In the genomic region with DNA sequence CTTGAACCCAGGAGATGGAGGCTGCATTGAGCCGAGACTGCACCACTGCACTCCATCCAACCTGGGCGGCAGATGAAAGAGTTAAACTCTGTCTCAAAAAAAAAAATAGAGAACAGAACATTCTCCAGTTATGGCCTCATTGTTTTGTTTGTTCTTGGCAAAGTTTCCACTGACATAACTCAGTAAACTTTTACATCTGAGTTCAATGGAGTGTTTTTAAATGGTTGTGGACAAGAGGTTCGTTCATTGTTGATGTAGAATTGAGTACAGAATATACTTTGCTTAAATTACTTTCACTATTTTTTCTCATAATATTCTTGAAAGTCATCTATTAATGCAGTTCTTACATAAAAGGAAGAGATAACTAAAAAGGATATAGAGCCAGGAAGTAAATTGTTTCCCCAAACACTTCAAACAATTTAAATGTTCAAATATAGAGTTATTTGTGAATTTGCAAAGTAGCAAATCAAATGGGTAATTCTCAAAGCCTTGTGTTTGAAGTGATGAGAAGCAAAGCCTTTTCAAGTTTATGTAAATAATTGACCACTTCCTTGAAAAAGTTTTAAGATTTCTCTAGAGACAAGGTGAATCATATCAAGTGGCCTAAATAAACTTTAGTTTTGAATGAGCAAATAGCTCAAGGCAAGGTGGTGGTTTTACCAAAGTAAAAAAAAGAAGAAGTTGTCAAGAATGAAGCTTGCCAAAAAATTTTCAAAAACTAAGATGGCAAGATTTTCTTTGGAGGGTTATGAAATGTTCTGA, we compare ENCODE assay signal across 9 cellular contexts. TPM values are rescaled to one million over a fixed set of nuclear protein-coding genes. Genes with fewer than 3 reads are reported as not detected.
DNase-seq lines count a peak whose midpoint lies in the region; ATAC-seq and TF ChIP-seq lines count a peak whose summit lies in the region.
"Had no signal": no experiment of that assay in that cellular context is flagged by ENCODE, and none has a peak within 500 bp of the region (broad histone marks: within the 10 kb centered on the region; RNA-seq: fewer than 3 reads in every experiment).

No MANE protein-coding gene starts in this region.

- H3K4me1 ChIP-seq in PC-3 (ENCODE audit: insufficient read depth, low read length): peaks cover 20% of the 10 kb centered on the region
- H3K4me1 ChIP-seq in heart right ventricle: peaks cover 0 to 44% (median 18%) of the 10 kb centered on the region in 9 donors

- H3K4me2 ChIP-seq in PC-3 (ENCODE audit: low read length): peak overlapping the region; percentile 68

- H3K27ac ChIP-seq in 22Rv1: peak overlapping the region; percentile 59
- H3K27ac ChIP-seq in PC-3 (ENCODE audit: low read length): peak overlapping the region; percentile 88
- H3K27ac ChIP-seq in heart right ventricle: peak overlapping the region; percentile 0 to 71 (median 49)

- H3K27me3 ChIP-seq in PC-3 (ENCODE audit: low read length) (no peaks in the 10 kb centered on the region), heart right ventricle (no peaks in the 10 kb centered on the region)

- POLR2A ChIA-PET in PC-3 (lab: Charles Lee; ENCODE audit: unreplicated experiment): interaction anchor here (0.7 kb wide), 2 partner anchors 8 to 470 kb away, joined by 4 to 5 read pairs; no protein-coding TSS in a partner anchor

- no peak overlapping the region for H2AFZ ChIP-seq in PC-3 (ENCODE audit: low read length)

- TF ChIP-seq CTCF in 22Rv1 (IDR thresholded peaks at IDR 0.05): no peak
- no peak for TF ChIP-seq CTCF in GM20000 (IDR thresholded peaks at IDR 0.05; ENCODE audit: extremely low read depth, missing control alignments)
- TF ChIP-seq CTCF in PC-3 (conservative IDR thresholded peaks at IDR 0.05; ENCODE audit: low read depth, low read length): no peak
- no peak for TF ChIP-seq CTCF in heart right ventricle (IDR thresholded peaks at IDR 0.05)

- DNase-seq in GM20000 (ENCODE audit: low spot score) (peak; percentile 32), PC-3 (peak; percentile 87), heart right ventricle (no peak), islet precursor cell (no peak), GM03348 (ENCODE audit: low spot score) (no peak), superior temporal gyrus (ENCODE audit: extremely low spot score) (no peak)
- DNase-seq: CD4-positive, CD25-positive, alpha-beta regulatory T cell had no signal

- no peaks in the 10 kb centered on the region for H3K36me3 ChIP-seq in PC-3 (ENCODE audit: low read depth, low read length)
- H3K36me3 ChIP-seq in heart right ventricle: no peaks in the 10 kb centered on the region

- H3K4me3 ChIP-seq in PC-3 (ENCODE audit: low read length): peak overlapping the region; percentile 37; the same call in 1 of the 2 replicates
- no peak overlapping the region for H3K4me3 ChIP-seq in heart right ventricle

- no peaks in the 10 kb centered on the region for H3K79me2 ChIP-seq in PC-3 (ENCODE audit: low read length)

- H3K9ac ChIP-seq in PC-3 (ENCODE audit: low read length): peak overlapping the region; percentile 32

- WGBS in heart right ventricle, 2 donors: 48 to 54% methylated on average over 3 of the region's 3 CpGs

- intact Hi-C loops in PC-3 (cut with micrococcal nuclease): loop anchor here (5.0 kb wide), 1 partner anchor 44 kb away; a partner anchor contains a TSS
- intact Hi-C loops in heart right ventricle (cut with DNase I): loop anchor here in 4 of 10 donors (5.0 to 10.0 kb wide), 2 partner anchors 44 to 153 kb away; a partner anchor contains a TSS

- no peaks in the 10 kb centered on the region for H3K9me3 ChIP-seq in PC-3 (ENCODE audit: low read length)
- H3K9me3 ChIP-seq in heart right ventricle: peaks cover 0 to 17% (median 0%) of the 10 kb centered on the region in 11 donors

- CTCF ChIA-PET in PC-3 (lab: Charles Lee): interaction anchor here (1.0 kb wide), 1 partner anchor 167 kb away, joined by 5 read pairs; no protein-coding TSS in a partner anchor

- no peaks in the 10 kb centered on the region for H4K20me1 ChIP-seq in PC-3 (ENCODE audit: low read length)

- ATAC-seq in PC-3 (peak; percentile 83), heart right ventricle (peak in 6 of 8 donors; percentile 39 to 85 (median 62)), HG03196 (IDR thresholded peaks at IDR 0.05; ENCODE audit: unreplicated experiment) (no peak)

- no peaks in the 10 kb centered on the region for H3F3A ChIP-seq in PC-3 (ENCODE audit: low read length, unreplicated experiment)

- no TSS peak for BruUV-seq in PC-3 (replicated peaks; lab: Mats Ljungman, UMichigan)

- H3K9me2 ChIP-seq in PC-3 (replicated peaks; ENCODE audit: low read length): no peaks in the 10 kb centered on the region

RNA-seq across cellular contexts. Expression of a gene that starts 42.4 kb away (rescaled TPM):
- total RNA-seq in PC-3 (2014; rRNA removed): 15.8 and 24.6 TPM in 2 replicates
- total RNA-seq in heart right ventricle: 100 to 1,000 TPM in 3 of 10 donors, 10 to 100 TPM in 7; 55.8 to 132 (median 78.7) TPM
- polyA plus RNA-seq in heart right ventricle: 100 to 1,000 TPM in 1 of 2 donors, 10 to 100 TPM in 1; 66.1 to 121 TPM

Comparison
In these comparisons a context has a peak if more than half of its experiments do, and no peak if none do; other contexts are left out.
1. DNase-seq: peak in GM20000 (single experiment) and PC-3 (single experiment); none in heart right ventricle (0 of 2), islet precursor cell (single experiment), GM03348 (single experiment) and superior temporal gyrus (single experiment).
2. Peak in every context shown above with its lines, with median percentiles within 50 percentile points of each other: H3K27ac ChIP-seq.